In the genomic region with DNA sequence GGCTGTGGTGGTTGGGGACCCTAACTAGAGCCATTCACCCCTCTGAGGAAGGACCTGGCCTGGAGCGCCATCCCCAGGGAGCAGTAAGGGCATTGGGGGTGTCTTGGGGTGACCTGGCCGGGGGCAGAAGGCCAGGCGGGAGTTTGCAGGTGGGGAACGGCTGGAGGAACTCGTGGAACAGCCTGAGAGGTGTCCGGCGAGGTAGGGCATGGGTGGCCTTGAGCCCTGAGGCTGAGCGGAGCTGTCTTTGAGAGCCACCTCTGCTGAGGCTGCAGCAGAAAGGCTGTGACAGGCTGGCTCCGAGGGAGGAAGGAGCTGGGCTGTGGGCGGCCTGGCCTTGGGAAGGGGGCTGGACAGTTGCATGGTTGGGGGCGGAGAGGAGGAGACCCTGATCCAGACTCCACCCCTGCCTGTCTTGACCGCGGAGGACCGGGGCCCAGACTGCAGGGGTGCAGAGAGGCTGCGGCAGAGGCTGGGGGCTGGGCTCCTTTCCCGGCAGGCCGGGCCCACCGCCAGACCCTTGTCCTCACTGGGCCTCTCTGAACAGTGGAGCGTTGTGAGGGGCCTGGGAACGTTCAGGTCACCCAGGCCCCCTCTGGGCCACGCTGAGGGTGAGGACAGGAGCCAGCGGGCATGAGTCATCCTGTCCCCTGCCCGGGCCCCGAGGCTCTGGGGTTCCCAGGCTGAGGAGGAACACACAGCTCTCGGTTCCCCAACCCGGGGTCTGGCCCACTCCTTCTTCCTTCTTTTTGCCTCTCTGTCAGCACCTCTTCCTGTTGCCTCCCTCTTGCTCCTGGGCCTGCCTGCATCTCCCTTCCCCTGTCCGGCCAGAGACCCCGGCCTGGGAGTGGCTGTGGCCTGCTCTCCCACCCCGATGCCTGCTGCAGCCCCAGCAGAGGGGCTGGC, we compare ENCODE assay signal across 1 cellular context.
A peak's percentile ranks its signal among the peaks of the same experiment; 100 is the strongest.
TF ChIP-seq lines count a peak whose summit lies in the region.

No MANE protein-coding gene starts in this region.

TF ChIP-seq in HepG2, 621 proteins besides CTCF, POLR2A, EP300 and RAD21 (continued from another document and continues in another):
- no peak for TF ChIP-seq ZNF142 (CRISPR knock-in tag; IDR thresholded peaks at IDR 0.05)
- TF ChIP-seq GTF2F1 (IDR thresholded peaks at IDR 0.05; ENCODE audit: low read length), result no peak
- TF ChIP-seq, protein P1, sequence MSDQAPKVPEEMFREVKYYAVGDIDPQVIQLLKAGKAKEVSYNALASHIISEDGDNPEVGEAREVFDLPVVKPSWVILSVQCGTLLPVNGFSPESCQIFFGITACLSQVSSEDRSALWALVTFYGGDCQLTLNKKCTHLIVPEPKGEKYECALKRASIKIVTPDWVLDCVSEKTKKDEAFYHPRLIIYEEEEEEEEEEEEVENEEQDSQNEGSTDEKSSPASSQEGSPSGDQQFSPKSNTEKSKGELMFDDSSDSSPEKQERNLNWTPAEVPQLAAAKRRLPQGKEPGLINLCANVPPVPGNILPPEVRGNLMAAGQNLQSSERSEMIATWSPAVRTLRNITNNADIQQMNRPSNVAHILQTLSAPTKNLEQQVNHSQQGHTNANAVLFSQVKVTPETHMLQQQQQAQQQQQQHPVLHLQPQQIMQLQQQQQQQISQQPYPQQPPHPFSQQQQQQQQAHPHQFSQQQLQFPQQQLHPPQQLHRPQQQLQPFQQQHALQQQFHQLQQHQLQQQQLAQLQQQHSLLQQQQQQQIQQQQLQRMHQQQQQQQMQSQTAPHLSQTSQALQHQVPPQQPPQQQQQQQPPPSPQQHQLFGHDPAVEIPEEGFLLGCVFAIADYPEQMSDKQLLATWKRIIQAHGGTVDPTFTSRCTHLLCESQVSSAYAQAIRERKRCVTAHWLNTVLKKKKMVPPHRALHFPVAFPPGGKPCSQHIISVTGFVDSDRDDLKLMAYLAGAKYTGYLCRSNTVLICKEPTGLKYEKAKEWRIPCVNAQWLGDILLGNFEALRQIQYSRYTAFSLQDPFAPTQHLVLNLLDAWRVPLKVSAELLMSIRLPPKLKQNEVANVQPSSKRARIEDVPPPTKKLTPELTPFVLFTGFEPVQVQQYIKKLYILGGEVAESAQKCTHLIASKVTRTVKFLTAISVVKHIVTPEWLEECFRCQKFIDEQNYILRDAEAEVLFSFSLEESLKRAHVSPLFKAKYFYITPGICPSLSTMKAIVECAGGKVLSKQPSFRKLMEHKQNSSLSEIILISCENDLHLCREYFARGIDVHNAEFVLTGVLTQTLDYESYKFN (CRISPR knock-in tag; conservative IDR thresholded peaks at IDR 0.05), result peak; percentile 88
- TF ChIP-seq ZNF609 (CRISPR knock-in tag; IDR thresholded peaks at IDR 0.05; ENCODE audit: borderline replicate concordance), result peak; percentile 77; the same call in 1 of the 2 replicates
- TF ChIP-seq DR1 (CRISPR knock-in tag; IDR thresholded peaks at IDR 0.05), result peak; percentile 64
- TF ChIP-seq ZSCAN25 (CRISPR knock-in tag; IDR thresholded peaks at IDR 0.05), result peak; percentile 100
- no peak for TF ChIP-seq NFE2 (CRISPR knock-in tag; IDR thresholded peaks at IDR 0.05)
- TF ChIP-seq NCOA1 (CRISPR knock-in tag; IDR thresholded peaks at IDR 0.05), result no peak
- TF ChIP-seq ARID2 (CRISPR knock-in tag; IDR thresholded peaks at IDR 0.05; ENCODE audit: borderline replicate concordance), result no peak
- peak; percentile 68; the same call in 1 of the 2 replicates for TF ChIP-seq PHF8 (CRISPR knock-in tag; IDR thresholded peaks at IDR 0.05)
- TF ChIP-seq ZNF850 (CRISPR knock-in tag; conservative IDR thresholded peaks at IDR 0.05), result no peak
- TF ChIP-seq EED (CRISPR knock-in tag; IDR thresholded peaks at IDR 0.05), result no peak
- no peak for TF ChIP-seq HMGA1 (CRISPR knock-in tag; conservative IDR thresholded peaks at IDR 0.05)
- TF ChIP-seq NFKB2 (CRISPR knock-in tag; IDR thresholded peaks at IDR 0.05; ENCODE audit: borderline replicate concordance), result no peak
- no peak for TF ChIP-seq BATF2 (CRISPR knock-in tag; IDR thresholded peaks at IDR 0.05)
- TF ChIP-seq MNT (IDR thresholded peaks at IDR 0.05), result no peak
- no peak for TF ChIP-seq ZIK1 (CRISPR knock-in tag; IDR thresholded peaks at IDR 0.05; ENCODE audit: borderline replicate concordance, low read depth)
- TF ChIP-seq ZNF839 (CRISPR knock-in tag; IDR thresholded peaks at IDR 0.05; ENCODE audit: borderline replicate concordance), result no peak
- peak; percentile 52; the same call in 1 of the 2 replicates for TF ChIP-seq TSC22D2 (CRISPR knock-in tag; IDR thresholded peaks at IDR 0.05; ENCODE audit: borderline replicate concordance)
- TF ChIP-seq ZBTB7B (CRISPR knock-in tag; IDR thresholded peaks at IDR 0.05), result peak; percentile 99
- no peak for TF ChIP-seq ZFP1 (CRISPR knock-in tag; IDR thresholded peaks at IDR 0.05)
- peak; percentile 83 for TF ChIP-seq RCOR2 (CRISPR knock-in tag; IDR thresholded peaks at IDR 0.05)
- TF ChIP-seq, protein P2, sequence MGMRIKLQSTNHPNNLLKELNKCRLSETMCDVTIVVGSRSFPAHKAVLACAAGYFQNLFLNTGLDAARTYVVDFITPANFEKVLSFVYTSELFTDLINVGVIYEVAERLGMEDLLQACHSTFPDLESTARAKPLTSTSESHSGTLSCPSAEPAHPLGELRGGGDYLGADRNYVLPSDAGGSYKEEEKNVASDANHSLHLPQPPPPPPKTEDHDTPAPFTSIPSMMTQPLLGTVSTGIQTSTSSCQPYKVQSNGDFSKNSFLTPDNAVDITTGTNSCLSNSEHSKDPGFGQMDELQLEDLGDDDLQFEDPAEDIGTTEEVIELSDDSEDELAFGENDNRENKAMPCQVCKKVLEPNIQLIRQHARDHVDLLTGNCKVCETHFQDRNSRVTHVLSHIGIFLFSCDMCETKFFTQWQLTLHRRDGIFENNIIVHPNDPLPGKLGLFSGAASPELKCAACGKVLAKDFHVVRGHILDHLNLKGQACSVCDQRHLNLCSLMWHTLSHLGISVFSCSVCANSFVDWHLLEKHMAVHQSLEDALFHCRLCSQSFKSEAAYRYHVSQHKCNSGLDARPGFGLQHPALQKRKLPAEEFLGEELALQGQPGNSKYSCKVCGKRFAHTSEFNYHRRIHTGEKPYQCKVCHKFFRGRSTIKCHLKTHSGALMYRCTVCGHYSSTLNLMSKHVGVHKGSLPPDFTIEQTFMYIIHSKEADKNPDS (CRISPR knock-in tag; IDR thresholded peaks at IDR 0.05), result no peak
- TF ChIP-seq GABPA (IDR thresholded peaks at IDR 0.05; ENCODE audit: low read depth, low read length), result no peak
- TF ChIP-seq GABPA (CRISPR knock-in tag; IDR thresholded peaks at IDR 0.05; ENCODE audit: low read depth), result no peak
- TF ChIP-seq ZNF101 (CRISPR knock-in tag; IDR thresholded peaks at IDR 0.05; ENCODE audit: borderline replicate concordance, low read depth), result no peak
- TF ChIP-seq SP1 (IDR thresholded peaks at IDR 0.05), result no peak
- TF ChIP-seq SP1 (CRISPR knock-in tag; IDR thresholded peaks at IDR 0.05), result no peak; the same call in none of the 2 replicates
- no peak for TF ChIP-seq SNAPC5 (CRISPR knock-in tag; IDR thresholded peaks at IDR 0.05; ENCODE audit: borderline replicate concordance)
- TF ChIP-seq SRSF4 (IDR thresholded peaks at IDR 0.05; ENCODE audit: low read depth, low read length, poor library complexity, severe bottlenecking), result no peak
- TF ChIP-seq ZNF441 (CRISPR knock-in tag; IDR thresholded peaks at IDR 0.05; ENCODE audit: borderline replicate concordance), result no peak
- no peak for TF ChIP-seq ZNF562 (CRISPR knock-in tag; IDR thresholded peaks at IDR 0.05; ENCODE audit: borderline replicate concordance)
- TF ChIP-seq, protein P3, sequence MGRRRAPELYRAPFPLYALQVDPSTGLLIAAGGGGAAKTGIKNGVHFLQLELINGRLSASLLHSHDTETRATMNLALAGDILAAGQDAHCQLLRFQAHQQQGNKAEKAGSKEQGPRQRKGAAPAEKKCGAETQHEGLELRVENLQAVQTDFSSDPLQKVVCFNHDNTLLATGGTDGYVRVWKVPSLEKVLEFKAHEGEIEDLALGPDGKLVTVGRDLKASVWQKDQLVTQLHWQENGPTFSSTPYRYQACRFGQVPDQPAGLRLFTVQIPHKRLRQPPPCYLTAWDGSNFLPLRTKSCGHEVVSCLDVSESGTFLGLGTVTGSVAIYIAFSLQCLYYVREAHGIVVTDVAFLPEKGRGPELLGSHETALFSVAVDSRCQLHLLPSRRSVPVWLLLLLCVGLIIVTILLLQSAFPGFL (CRISPR knock-in tag; IDR thresholded peaks at IDR 0.05), result no peak
- no peak for TF ChIP-seq ZNF160 (CRISPR knock-in tag; IDR thresholded peaks at IDR 0.05)
